ENCODE assay signal across 18 cellular contexts in genomic region chr16:47584464-47585225, GRCh38.
"Had no signal": no experiment of that assay in that cellular context is flagged by ENCODE, and none has a peak within 500 bp of the region (broad histone marks: within the 10 kb centered on the region; RNA-seq: fewer than 3 reads in every experiment).

No MANE protein-coding gene starts in this region.

- H3K27me3 Mint-ChIP-seq: natural killer cell treated with Interleukin-12 subunit alpha and Interleukin-12 subunit beta and Interleukin-15 and Interleukin-18, amount 100 ng/mL, for 72 hours had no signal

- H3K9me3 Mint-ChIP-seq: natural killer cell treated with Interleukin-12 subunit alpha and Interleukin-12 subunit beta and Interleukin-15 and Interleukin-18, amount 100 ng/mL, for 72 hours; neural progenitor cell had no signal

- H3K4me3 Mint-ChIP-seq: natural killer cell treated with Interleukin-12 subunit alpha and Interleukin-12 subunit beta and Interleukin-15 and Interleukin-18, amount 100 ng/mL, for 72 hours; neural progenitor cell had no signal

- H3K27me3 ChIP-seq: colonic mucosa, esophagus squamous epithelium, hepatocyte, neural progenitor cell, ovary had no signal

- H3K4me2 ChIP-seq: hepatocyte, neural progenitor cell, smooth muscle cell had no signal

- DNase-seq: colonic mucosa; dermis blood vessel endothelial cell; esophagus squamous epithelium; foreskin fibroblast; head of caudate nucleus; kidney glomerular epithelial cell; mammary epithelial cell; mucosa of descending colon; nucleus accumbens; ovary; right cardiac atrium; stimulated activated CD4-positive, alpha-beta T cell treated with anti-CD3 and anti-CD28 coated beads, Interleukin-2, amount 100 ng/mL, for 48 hours; stimulated activated naive CD4-positive, alpha-beta T cell treated with Interleukin-2 at 50 U/mL for 16 hours; trophoblast cell had no signal

- H3K9ac ChIP-seq: neural progenitor cell had no signal

- H3K4me1 ChIP-seq: colonic mucosa, esophagus squamous epithelium, neural progenitor cell had no signal

- H3K27ac Mint-ChIP-seq: natural killer cell treated with Interleukin-12 subunit alpha and Interleukin-12 subunit beta and Interleukin-15 and Interleukin-18, amount 100 ng/mL, for 72 hours; neural progenitor cell had no signal

- H2AFZ ChIP-seq: hepatocyte, neural progenitor cell had no signal

- H3K27ac ChIP-seq: colonic mucosa, esophagus squamous epithelium, hepatocyte, neural progenitor cell, ovary had no signal

- ATAC-seq: mucosa of descending colon; natural killer cell treated with Interleukin-12 subunit alpha and Interleukin-12 subunit beta and Interleukin-15 and Interleukin-18, amount 100 ng/mL, for 72 hours; right cardiac atrium had no signal

- H3K36me3 ChIP-seq: colonic mucosa, neural progenitor cell, ovary had no signal

- H3K4me1 Mint-ChIP-seq: neural progenitor cell had no signal

- H3K9me3 ChIP-seq: colonic mucosa, esophagus squamous epithelium, mucosa of descending colon, ovary had no signal

- H3K79me2 ChIP-seq: hepatocyte had no signal

- H3K4me3 ChIP-seq: colonic mucosa, esophagus squamous epithelium, hepatocyte, mucosa of descending colon, neural progenitor cell, ovary, smooth muscle cell had no signal
